Comparison of ENCODE assay signal across 8 cellular contexts in the genomic region with DNA sequence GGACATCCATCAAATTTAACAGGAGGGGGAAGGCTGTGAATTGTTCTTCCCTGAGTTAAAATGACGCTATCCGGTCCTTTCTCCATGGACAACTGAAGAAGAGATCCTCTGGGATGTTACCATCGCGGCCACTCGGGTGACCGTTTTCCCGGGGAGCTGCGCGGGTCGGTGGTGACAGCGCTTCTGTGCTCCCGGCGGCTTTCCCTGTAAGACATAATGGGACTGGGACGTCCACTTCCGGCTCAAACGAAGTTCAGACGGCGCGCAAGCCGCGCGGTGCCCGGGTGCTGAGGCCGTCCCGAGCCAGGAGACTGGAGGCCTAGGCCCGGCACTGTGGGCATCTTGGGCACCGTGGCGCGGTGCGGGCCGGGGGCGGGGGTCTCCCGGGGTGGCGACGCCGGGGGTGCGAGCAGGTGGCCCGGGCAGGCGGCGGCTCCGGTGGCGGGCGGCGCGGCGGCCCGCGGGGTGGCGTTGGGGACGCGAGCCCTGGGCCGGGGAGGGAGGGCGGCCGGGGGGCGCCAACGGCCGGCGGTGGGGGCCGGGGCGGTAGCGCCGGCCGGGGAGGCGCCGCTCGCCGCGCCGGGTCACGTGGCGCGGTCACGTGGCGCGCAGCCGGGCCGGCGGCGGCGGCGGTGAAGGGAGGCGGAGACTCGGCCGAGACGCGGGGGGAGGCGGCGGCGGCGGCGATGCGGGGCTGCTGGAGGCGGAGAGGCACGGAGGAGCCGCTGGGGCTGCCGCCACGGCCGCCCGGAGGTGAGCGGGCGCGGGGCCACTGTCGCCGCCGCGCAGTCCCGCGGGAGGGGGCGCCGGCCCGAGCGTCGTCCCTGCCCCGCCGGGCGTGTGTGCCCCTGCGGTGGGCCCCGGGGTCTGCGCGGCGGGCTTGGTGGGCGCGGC.
DNase-seq lines count a peak whose midpoint lies in the region; ATAC-seq and TF ChIP-seq lines count a peak whose summit lies in the region.

No MANE protein-coding gene starts in this region.

- peaks cover 40% of the 10 kb centered on the region for H3K79me2 ChIP-seq in PC-9 (ENCODE audit: low read depth)

- no peaks in the 10 kb centered on the region for H3K36me3 ChIP-seq in CD4-positive, CD25-positive, alpha-beta regulatory T cell (ENCODE audit: control insufficient read depth, insufficient read depth, low read length)
- H3K36me3 ChIP-seq in PC-9 (ENCODE audit: low read depth), result no peaks in the 10 kb centered on the region
- peaks cover 0 to 4% (median 0%) of the 10 kb centered on the region in 3 experiments for H3K36me3 ChIP-seq in naive thymus-derived CD4-positive, alpha-beta T cell (ENCODE audit: control insufficient read depth in 2 of 3, insufficient read depth in 3 of 3, low read length in 3 of 3)

- TF ChIP-seq CTCF in PC-9 (conservative IDR thresholded peaks at IDR 0.05), result no peak

- H3K27ac ChIP-seq in CD4-positive, CD25-positive, alpha-beta regulatory T cell (ENCODE audit: insufficient read depth, low read length, poor library complexity, severe bottlenecking), result peak overlapping the region; percentile 74
- peak overlapping the region; percentile 60 for H3K27ac ChIP-seq in PC-9
- peak overlapping the region; percentile 77 for H3K27ac ChIP-seq in naive thymus-derived CD4-positive, alpha-beta T cell (ENCODE audit: low read depth, low read length)

- no peaks in the 10 kb centered on the region for H3K36me3 Mint-ChIP-seq in CD4-positive, CD25-positive, alpha-beta regulatory T cell
- H3K36me3 Mint-ChIP-seq in activated T-cell treated with anti-CD3 and anti-CD28 coated beads, Interleukin-2, amount 50 U/mL, for 72 hours (ENCODE audit: insufficient read depth in 2 of 2), result peaks cover 0 to 2% of the 10 kb centered on the region in 2 donors
- H3K36me3 Mint-ChIP-seq in naive thymus-derived CD4-positive, alpha-beta T cell, result peaks cover 0 to 3% (median 0%) of the 10 kb centered on the region in 5 donors

- H3K9me3 Mint-ChIP-seq in CD4-positive, CD25-positive, alpha-beta regulatory T cell, result no peaks in the 10 kb centered on the region
- no peaks in the 10 kb centered on the region for H3K9me3 Mint-ChIP-seq in activated T-cell treated with anti-CD3 and anti-CD28 coated beads, Interleukin-2, amount 50 U/mL, for 72 hours
- no peaks in the 10 kb centered on the region for H3K9me3 Mint-ChIP-seq in naive thymus-derived CD4-positive, alpha-beta T cell
- no peaks in the 10 kb centered on the region for H3K9me3 Mint-ChIP-seq in stimulated activated naive CD8-positive, alpha-beta T cell treated with anti-CD3 and anti-CD28 coated beads, Interleukin-15, amount 100 ng/mL, for 72 hours

- peak overlapping the region; percentile 79 for H3K4me2 ChIP-seq in PC-9

- H3K4me3 Mint-ChIP-seq in CD4-positive, CD25-positive, alpha-beta regulatory T cell, result peak overlapping the region; percentile 90 to 98 (median 92)
- H3K4me3 Mint-ChIP-seq in activated T-cell treated with anti-CD3 and anti-CD28 coated beads, Interleukin-2, amount 50 U/mL, for 72 hours, result peak overlapping the region; percentile 90
- H3K4me3 Mint-ChIP-seq in naive thymus-derived CD4-positive, alpha-beta T cell, result peak overlapping the region; percentile 85 to 96 (median 92)
- peak overlapping the region; percentile 94 to 97 for H3K4me3 Mint-ChIP-seq in stimulated activated naive CD8-positive, alpha-beta T cell treated with anti-CD3 and anti-CD28 coated beads, Interleukin-15, amount 100 ng/mL, for 72 hours

- H3K4me3 ChIP-seq in CD4-positive, CD25-positive, alpha-beta regulatory T cell (ENCODE audit: low read depth, low read length), result peak overlapping the region; percentile 84
- H3K4me3 ChIP-seq in PC-9, result peak overlapping the region; percentile 73
- peak overlapping the region; percentile 69 for H3K4me3 ChIP-seq in naive thymus-derived CD4-positive, alpha-beta T cell (ENCODE audit: low read length)

- peaks cover 20% of the 10 kb centered on the region; the same call in 1 of the 2 replicates for H3F3A ChIP-seq in PC-9 (ENCODE audit: insufficient read depth, low read depth)

- CTCF ChIA-PET in PC-9 (lab: Charles Lee), result no interaction called here
- CTCF ChIA-PET in naive thymus-derived CD4-positive, alpha-beta T cell (lab: Charles Lee), result interaction anchor here (0.5 to 1.2 kb wide), 2 partner anchors 20 to 374 kb away, joined by 3 to 4 read pairs; no protein-coding TSS in a partner anchor

- H4K20me1 ChIP-seq in PC-9 (ENCODE audit: insufficient read depth), result peaks cover 24% of the 10 kb centered on the region

- H3K4me1 ChIP-seq in CD4-positive, CD25-positive, alpha-beta regulatory T cell (ENCODE audit: control insufficient read depth, insufficient read depth, low read length, poor library complexity, severe bottlenecking), result peaks cover 25% of the 10 kb centered on the region
- peaks cover 20% of the 10 kb centered on the region for H3K4me1 ChIP-seq in PC-9 (replicated peaks; ENCODE audit: insufficient read depth)
- peaks cover 6 to 18% of the 10 kb centered on the region in 2 donors for H3K4me1 ChIP-seq in naive thymus-derived CD4-positive, alpha-beta T cell (ENCODE audit: control insufficient read depth in 2 of 2, insufficient read depth in 2 of 2, low read length in 2 of 2)

- H3K4me1 Mint-ChIP-seq in CD4-positive, CD25-positive, alpha-beta regulatory T cell, result peaks cover 33 to 44% (median 34%) of the 10 kb centered on the region in 4 donors
- H3K4me1 Mint-ChIP-seq in activated T-cell treated with anti-CD3 and anti-CD28 coated beads, Interleukin-2, amount 50 U/mL, for 72 hours (ENCODE audit: low read depth), result peaks cover 31% of the 10 kb centered on the region
- peaks cover 22 to 44% (median 38%) of the 10 kb centered on the region in 7 donors for H3K4me1 Mint-ChIP-seq in naive thymus-derived CD4-positive, alpha-beta T cell
- peaks cover 27% of the 10 kb centered on the region for H3K4me1 Mint-ChIP-seq in stimulated activated naive CD8-positive, alpha-beta T cell treated with anti-CD3 and anti-CD28 coated beads, Interleukin-15, amount 100 ng/mL, for 72 hours

- no peaks in the 10 kb centered on the region for H3K9me2 ChIP-seq in PC-9 (ENCODE audit: insufficient read depth)

- no peaks in the 10 kb centered on the region for H3K9me3 ChIP-seq in CD4-positive, CD25-positive, alpha-beta regulatory T cell (ENCODE audit: control insufficient read depth in 2 of 2, low read length in 2 of 2)
- H3K9me3 ChIP-seq in PC-9 (ENCODE audit: insufficient read depth, low read depth), result no peaks in the 10 kb centered on the region
- no peaks in the 10 kb centered on the region for H3K9me3 ChIP-seq in naive thymus-derived CD4-positive, alpha-beta T cell (ENCODE audit: control insufficient read depth in 2 of 3, low read length in 3 of 3)

- peak overlapping the region; percentile 92 to 95 (median 92) for H3K27ac Mint-ChIP-seq in CD4-positive, CD25-positive, alpha-beta regulatory T cell
- peak overlapping the region; percentile 91 for H3K27ac Mint-ChIP-seq in activated T-cell treated with anti-CD3 and anti-CD28 coated beads, Interleukin-2, amount 50 U/mL, for 72 hours
- peak overlapping the region; percentile 86 to 94 (median 89) for H3K27ac Mint-ChIP-seq in naive thymus-derived CD4-positive, alpha-beta T cell
- peak overlapping the region; percentile 96 to 97 for H3K27ac Mint-ChIP-seq in stimulated activated naive CD8-positive, alpha-beta T cell treated with anti-CD3 and anti-CD28 coated beads, Interleukin-15, amount 100 ng/mL, for 72 hours

- H2AFZ ChIP-seq in PC-9, result peak overlapping the region; percentile 78

- peak; percentile 77 to 79 for ATAC-seq in CD4-positive, CD25-positive, alpha-beta regulatory T cell (ENCODE audit: low read depth in 2 of 2)
- ATAC-seq in GM19395 (IDR thresholded peaks at IDR 0.05; ENCODE audit: unreplicated experiment) (peak; percentile 60), HG03558 (IDR thresholded peaks at IDR 0.05; ENCODE audit: extremely low read depth, unreplicated experiment) (peak; percentile 50)
- ATAC-seq in activated T-cell treated with anti-CD3 and anti-CD28 coated beads, Interleukin-2, amount 50 U/mL, for 72 hours (replicated peaks in 1 of 2), result peak; percentile 87 to 90
- ATAC-seq in naive thymus-derived CD4-positive, alpha-beta T cell, result peak; percentile 86
- ATAC-seq in stimulated activated naive CD8-positive, alpha-beta T cell treated with anti-CD3 and anti-CD28 coated beads, Interleukin-15, amount 100 ng/mL, for 72 hours, result peak; percentile 86

- DNase-seq in CD4-positive, CD25-positive, alpha-beta regulatory T cell, result peak; percentile 73 to 76 (median 75)
- peak; percentile 51 to 56 for DNase-seq in PC-9
- DNase-seq in activated T-cell treated with anti-CD3 and anti-CD28 coated beads, Interleukin-2, amount 50 U/mL, for 72 hours, result peak; percentile 84 to 86
- DNase-seq in fibroblast of gingiva (ENCODE audit: low read depth), result peak; percentile 65
- peak; percentile 57 to 84 (median 71) for DNase-seq in naive thymus-derived CD4-positive, alpha-beta T cell
- peak; percentile 68 to 70 for DNase-seq in stimulated activated naive CD8-positive, alpha-beta T cell treated with anti-CD3 and anti-CD28 coated beads, Interleukin-15, amount 100 ng/mL, for 72 hours

- no TSS peak for BruUV-seq in PC-9 (replicated peaks; lab: Mats Ljungman, UMichigan)

- intact Hi-C loops in PC-9 (cut with micrococcal nuclease; ENCODE audit: unreplicated experiment), result loop anchor here (5.0 kb wide), 1 partner anchor 331 kb away; a partner anchor contains a TSS
- intact Hi-C loops in naive thymus-derived CD4-positive, alpha-beta T cell (cut with micrococcal nuclease), result loop anchor here (1.0 to 10.0 kb wide), 10 partner anchors 39 to 1547 kb away; a partner anchor contains a TSS

- no peaks in the 10 kb centered on the region for H3K27me3 ChIP-seq in CD4-positive, CD25-positive, alpha-beta regulatory T cell (ENCODE audit: control insufficient read depth, insufficient read depth, low read length)
- H3K27me3 ChIP-seq in PC-9 (ENCODE audit: insufficient read depth, low read depth), result no peaks in the 10 kb centered on the region
- no peaks in the 10 kb centered on the region for H3K27me3 ChIP-seq in naive thymus-derived CD4-positive, alpha-beta T cell (ENCODE audit: control insufficient read depth in 2 of 2, insufficient read depth in 2 of 2, low read length in 2 of 2)

- POLR2A ChIA-PET in PC-9 (lab: Charles Lee; ENCODE audit: unreplicated experiment), result interaction anchor here (0.6 kb wide), 2 partner anchors 14 to 340 kb away, joined by 3 to 7 read pairs; no protein-coding TSS in a partner anchor
- POLR2A ChIA-PET in naive thymus-derived CD4-positive, alpha-beta T cell (lab: Charles Lee), result interaction anchor here (0.7 to 2.3 kb wide), 3 partner anchors 10 to 332 kb away, joined by 3 to 7 read pairs (median 4); no protein-coding TSS in a partner anchor

- peaks cover 5% of the 10 kb centered on the region for H3K27me3 Mint-ChIP-seq in CD4-positive, CD25-positive, alpha-beta regulatory T cell
- H3K27me3 Mint-ChIP-seq in activated T-cell treated with anti-CD3 and anti-CD28 coated beads, Interleukin-2, amount 50 U/mL, for 72 hours (ENCODE audit: low read depth), result no peaks in the 10 kb centered on the region
- H3K27me3 Mint-ChIP-seq in naive thymus-derived CD4-positive, alpha-beta T cell, result peaks cover 0 to 14% (median 0%) of the 10 kb centered on the region in 5 donors
- no peaks in the 10 kb centered on the region for H3K27me3 Mint-ChIP-seq in stimulated activated naive CD8-positive, alpha-beta T cell treated with anti-CD3 and anti-CD28 coated beads, Interleukin-15, amount 100 ng/mL, for 72 hours

Comparison
In these comparisons a context has a peak if more than half of its experiments do, and no peak if none do; other contexts are left out.
1. Peak in every context shown above with its lines: DNase-seq, ATAC-seq, H3K4me3 ChIP-seq and H3K27ac ChIP-seq.